8 cellular contexts compared by ENCODE assay signal in the genomic region with DNA sequence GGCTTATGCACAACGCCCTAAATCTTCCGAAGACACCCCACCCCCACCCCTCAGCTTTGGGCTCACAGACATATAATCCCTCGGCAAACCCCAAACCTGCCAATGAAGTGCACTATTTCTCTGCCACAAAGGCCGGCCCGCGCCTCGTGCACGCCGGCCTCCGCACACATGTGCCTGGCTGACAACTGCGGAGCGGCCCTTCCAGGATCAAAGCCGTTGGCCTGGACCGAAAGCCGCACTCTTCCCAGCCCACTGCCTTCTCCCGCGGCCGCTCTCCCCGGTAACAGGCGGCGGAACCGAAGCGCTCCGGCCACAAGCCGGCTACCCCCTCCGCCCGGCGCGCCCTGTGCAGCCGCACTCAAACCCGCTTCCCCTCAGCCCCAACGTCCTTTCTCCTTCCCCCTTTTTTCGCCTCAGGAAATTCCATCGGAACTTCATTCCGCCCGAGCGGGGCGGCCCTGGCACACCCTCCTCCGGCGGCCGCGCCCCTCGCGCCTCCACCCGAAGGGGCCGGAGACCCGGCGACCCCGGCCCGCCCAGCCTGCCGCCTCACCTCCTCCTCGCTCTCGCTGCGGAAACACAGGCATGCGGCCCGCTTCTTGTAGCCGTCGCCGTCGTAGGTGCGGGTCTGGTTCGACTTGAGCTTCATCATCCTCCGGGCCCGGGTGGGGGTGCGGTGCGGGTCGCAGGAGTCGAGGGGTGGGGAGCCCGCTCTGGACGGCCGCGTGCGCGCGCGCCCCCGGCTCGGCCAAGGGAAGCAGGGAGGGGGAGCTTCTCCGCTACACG. TPM values are rescaled to one million over a fixed set of nuclear protein-coding genes. Genes with fewer than 3 reads are reported as not detected.
DNase-seq lines count a peak whose midpoint lies in the region; ATAC-seq, FAIRE-seq and TF ChIP-seq lines count a peak whose summit lies in the region.

No MANE protein-coding gene starts in this region.

- H3K4me2 ChIP-seq in MM.1S (ENCODE audit: low read depth, low read length) = peak overlapping the region; percentile 84

- ATAC-seq in T-cell (replicated peaks in 1 of 4) = peak; percentile 15 to 41 (median 30)

- peak overlapping the region; percentile 67; the same call in 1 of the 2 replicates for H3K27ac ChIP-seq in MM.1S (ENCODE audit: low read length)
- peak overlapping the region; percentile 98 for H3K27ac ChIP-seq in angular gyrus (ENCODE audit: low read depth, low read length)
- peak overlapping the region; percentile 95 to 96 (median 96) for H3K27ac ChIP-seq in sigmoid colon

- intact Hi-C loops in sigmoid colon (cut with DNase I) = loop anchor here (1.0 to 5.0 kb wide), 3 partner anchors 35 to 143 kb away; a partner anchor contains a TSS

- peaks cover 59% of the 10 kb centered on the region for H3K79me2 ChIP-seq in MM.1S (ENCODE audit: low read length)

- no peak for TF ChIP-seq CTCF in GM10248 (IDR thresholded peaks at IDR 0.05; ENCODE audit: control extremely low read depth, extremely low read depth, low read depth, missing control alignments)
- no peak for TF ChIP-seq CTCF in MM.1S (IDR thresholded peaks at IDR 0.05; ENCODE audit: low read length)
- no peak for TF ChIP-seq CTCF in sigmoid colon (IDR thresholded peaks at IDR 0.05)
- no peak for TF ChIP-seq CTCF in D721Med (IDR thresholded peaks at IDR 0.05; ENCODE audit: insufficient read depth, missing control alignments)

- WGBS in sigmoid colon, 2 donors = 0% methylated on average over 80 of the region's 80 CpGs

- H3K27ac Mint-ChIP-seq in T-cell = no peak overlapping the region

- H3K36me3 Mint-ChIP-seq in T-cell = no peaks in the 10 kb centered on the region

- no peak overlapping the region for H3K4me3 Mint-ChIP-seq in T-cell

- POLR2A ChIA-PET in GM10248 (lab: Yijun Ruan, JAX) (no interaction called here), T-cell (lab: Charles Lee) (interaction anchor here in 1 of 2 donors (0.5 to 0.6 kb wide), 2 partner anchors 317 to 1144 kb away, joined by 4 read pairs; no protein-coding TSS in a partner anchor)

- no peak for TF ChIP-seq POLR2A in sigmoid colon (IDR thresholded peaks at IDR 0.05)

- H3K9ac ChIP-seq in MM.1S (ENCODE audit: low read length) = peak overlapping the region; percentile 91

- DNase-seq in GM10248 (ENCODE audit: extremely low spot score) (peak; percentile 53), HCEC 1CT (peak; percentile 69), MM.1S (peak; percentile 73), T-cell (peak in 32 of 34 experiments; percentile 4 to 48 (median 27)), hypothalamus (lab: John Stamatoyannopoulos, UW) (peak in 46 of 51 donors; percentile 20 to 89 (median 58)), sigmoid colon (peak; percentile 81), D721Med (ENCODE audit: insufficient read length, low spot score) (no peak)

- peak overlapping the region; percentile 91 for H2AFZ ChIP-seq in MM.1S (ENCODE audit: low read length)

- H3K9me3 ChIP-seq in MM.1S (replicated peaks; ENCODE audit: insufficient read depth, low read length) (no peaks in the 10 kb centered on the region), sigmoid colon (no peaks in the 10 kb centered on the region)

- no peaks in the 10 kb centered on the region for H3K27me3 ChIP-seq in MM.1S (replicated peaks; ENCODE audit: insufficient read depth, low read length)
- no peaks in the 10 kb centered on the region for H3K27me3 ChIP-seq in sigmoid colon

- no peaks in the 10 kb centered on the region for H3K27me3 Mint-ChIP-seq in T-cell

- H3K9me3 Mint-ChIP-seq in T-cell = no peaks in the 10 kb centered on the region

- no peak for TF ChIP-seq EP300 in sigmoid colon (IDR thresholded peaks at IDR 0.05)

- H3K4me1 Mint-ChIP-seq in T-cell = peaks cover 22 to 31% (median 29%) of the 10 kb centered on the region in 3 donors

- no peaks in the 10 kb centered on the region for H3K9me2 ChIP-seq in MM.1S (replicated peaks; ENCODE audit: insufficient read depth, low read length)

- H3K36me3 ChIP-seq in MM.1S (replicated peaks; ENCODE audit: insufficient read depth, low read length) (no peaks in the 10 kb centered on the region), sigmoid colon (no peaks in the 10 kb centered on the region)

- no peak for FAIRE-seq in D721Med (lab: Jason Lieb, UNC)

- peaks cover 7% of the 10 kb centered on the region; the same call in 1 of the 2 replicates for H4K20me1 ChIP-seq in MM.1S (ENCODE audit: insufficient read depth, low read length)

- H3K4me1 ChIP-seq in MM.1S (ENCODE audit: low read length) = peaks cover 10% of the 10 kb centered on the region; the same call in 1 of the 2 replicates
- peaks cover 0 to 50% (median 41%) of the 10 kb centered on the region in 4 donors for H3K4me1 ChIP-seq in sigmoid colon

- CTCF ChIA-PET in GM10248 (lab: Yijun Ruan, JAX) = interaction anchor here (0.7 to 5.8 kb wide), 7 partner anchors 11 to 196 kb away, joined by 3 to 40 read pairs (median 4); a partner anchor contains a TSS
- CTCF ChIA-PET in T-cell (lab: Charles Lee) = interaction anchor here (0.5 to 2.2 kb wide), 8 partner anchors 19 to 190 kb away, joined by 3 to 12 read pairs (median 3); no protein-coding TSS in a partner anchor

- H3K4me3 ChIP-seq in MM.1S (ENCODE audit: low read length) (peak overlapping the region; percentile 95), sigmoid colon (peak overlapping the region; percentile 82 to 98 (median 86))

- H3F3A ChIP-seq in MM.1S (ENCODE audit: insufficient read depth, low read length) = no peaks in the 10 kb centered on the region

RNA-seq across cellular contexts. Expression of a gene that starts 0.6 kb away (rescaled TPM):
- total RNA-seq in T-cell = 10 to 100 TPM; 23.5 to 31.0 (median 28.9) TPM
- 10 to 100 TPM; 31.4 to 45.7 (median 37.5) TPM for total RNA-seq in sigmoid colon
- polyA plus RNA-seq in sigmoid colon = 10 to 100 TPM in 2 of 3 donors, 1 to 10 TPM in 1; 6.0 to 12.2 (median 10.8) TPM

RNA-seq across cellular contexts. Expression of a gene that starts 34.0 kb away (rescaled TPM):
- total RNA-seq in T-cell (1,000 to 10,000 TPM; 2,352 to 2,733 (median 2,512) TPM), sigmoid colon (1,000 to 10,000 TPM; 2,556 to 7,534 (median 4,475) TPM)
- polyA plus RNA-seq in sigmoid colon = 1,000 to 10,000 TPM; 2,796 to 4,045 (median 3,510) TPM
